In the genomic region with DNA sequence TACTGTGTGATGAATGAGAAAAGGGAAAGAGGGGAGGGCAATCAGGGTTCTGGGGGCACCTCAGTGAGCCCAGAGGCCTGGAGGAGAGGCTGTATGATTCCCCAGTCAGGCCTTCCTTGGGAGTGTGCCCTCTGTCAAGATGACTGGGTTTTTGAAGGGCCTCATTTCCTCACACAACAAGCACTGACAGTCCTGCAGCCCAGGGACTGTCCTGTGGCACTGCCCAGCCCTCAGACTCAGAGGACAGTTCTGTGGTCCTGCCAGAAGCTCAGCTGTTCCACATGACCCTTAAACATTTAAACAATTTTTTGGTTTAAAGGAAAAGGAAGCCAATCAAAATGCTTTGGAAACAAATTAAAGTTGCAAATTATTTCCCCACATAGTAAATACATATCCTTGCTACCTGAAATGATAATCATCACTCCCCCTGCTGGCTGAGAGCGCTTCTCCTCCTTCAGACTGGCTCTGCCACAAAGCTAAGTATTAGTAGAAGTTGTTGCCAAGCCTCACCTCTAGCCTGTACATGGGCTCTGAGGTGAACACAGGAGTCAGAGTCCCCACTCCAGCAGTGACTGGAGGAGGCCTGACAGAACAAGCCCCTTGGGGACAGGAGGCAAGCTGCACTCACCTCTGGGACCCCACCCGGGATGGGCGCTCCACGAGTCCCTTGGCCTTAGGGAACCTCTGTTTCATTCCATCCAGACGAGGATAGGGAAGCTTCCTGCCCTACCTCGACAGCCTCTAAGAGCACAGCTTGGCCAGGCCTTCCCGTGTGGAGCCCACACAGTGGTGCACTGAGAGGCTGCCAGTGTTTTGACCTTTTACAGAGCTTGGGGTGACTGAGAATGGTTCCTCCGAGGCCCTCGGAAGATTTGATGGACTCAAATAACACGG, we compare ENCODE assay signal across 8 cellular contexts.
DNase-seq lines count a peak whose midpoint lies in the region; ATAC-seq and TF ChIP-seq lines count a peak whose summit lies in the region.

No MANE protein-coding gene starts in this region.

- in situ Hi-C loops in GM23248 (cut with MboI): no loop called here

- H3K9ac ChIP-seq in GM23248 (no peak overlapping the region), SK-N-SH (no peak overlapping the region)

- peak; percentile 64 for TF ChIP-seq RAD21 in SK-N-SH (IDR thresholded peaks at IDR 0.05; ENCODE audit: low read length)

- no peak for TF ChIP-seq EP300 in SK-N-SH (IDR thresholded peaks at IDR 0.05; ENCODE audit: borderline replicate concordance in 1 of 2, low read depth in 1 of 2, low read length in 1 of 2)

- H3K27me3 ChIP-seq in GM23248 (replicated peaks; ENCODE audit: insufficient read depth) (no peaks in the 10 kb centered on the region), SK-N-SH (ENCODE audit: insufficient read depth) (no peaks in the 10 kb centered on the region), lung (ENCODE audit: control insufficient read depth, insufficient read depth) (no peaks in the 10 kb centered on the region)

- H3K4me1 ChIP-seq in GM23248 (ENCODE audit: insufficient read depth) (no peaks in the 10 kb centered on the region), SK-N-SH (ENCODE audit: control insufficient read depth in 1 of 2, insufficient read depth in 2 of 2, low read depth in 1 of 2, low read length in 1 of 2) (peaks cover 0 to 2% of the 10 kb centered on the region in 2 experiments; a peak in 1 of 4 replicates), lung (ENCODE audit: control insufficient read depth in 2 of 2, insufficient read depth in 2 of 2, low read length in 2 of 2) (peaks cover 0 to 4% of the 10 kb centered on the region in 2 donors)

- WGBS in GM23248 (ENCODE audit: low coverage in 1 of 2, low lambda C conversion rate in 2 of 2, missing lambda C conversion rate in 2 of 2), 2 experiments: 81 to 83% methylated on average over 10 of the region's 10 CpGs
- WGBS in SK-N-SH (ENCODE audit: low lambda C conversion rate): 90% methylated on average over 7 of the region's 10 CpGs
- 77 to 79% methylated on average over 10 of the region's 10 CpGs for WGBS in lung, 2 donors

- H3K9me3 ChIP-seq in GM23248 (ENCODE audit: low read depth) (no peaks in the 10 kb centered on the region), SK-N-SH (peaks cover 17% of the 10 kb centered on the region), lung (ENCODE audit: control insufficient read depth in 2 of 2, insufficient read depth in 1 of 2, low read length in 1 of 2) (peaks cover 0 to 3% of the 10 kb centered on the region in 2 donors)

- DNase-seq in CD1c-positive myeloid dendritic cell (ENCODE audit: extremely low spot score): peak; percentile 42
- DNase-seq in GM23248: peak; percentile 68
- DNase-seq in SK-N-SH: no peak
- peak; percentile 57 for DNase-seq in cerebellum (ENCODE audit: low spot score)
- DNase-seq in lung (ENCODE audit: low spot score): peak; percentile 64

- H4K20me1 ChIP-seq in GM23248 (ENCODE audit: insufficient read depth) (no peaks in the 10 kb centered on the region), SK-N-SH (ENCODE audit: insufficient read depth) (no peaks in the 10 kb centered on the region)

- ATAC-seq in lung (ENCODE audit: insufficient read depth, low FRiP score) (no peak), GM21360 (IDR thresholded peaks at IDR 0.05; ENCODE audit: unreplicated experiment) (no peak), HG03469 (IDR thresholded peaks at IDR 0.05; ENCODE audit: unreplicated experiment) (no peak), GM21619 (IDR thresholded peaks at IDR 0.05; ENCODE audit: unreplicated experiment) (no peak)

- POLR2A ChIA-PET in SK-N-SH (lab: Yijun Ruan, JAX): no interaction called here

- H3K4me3 ChIP-seq in GM23248 (no peak overlapping the region), SK-N-SH (ENCODE audit: low read depth in 2 of 2, low read length in 1 of 2) (no peak overlapping the region), lung (no peak overlapping the region)

- H3K9me2 ChIP-seq in GM23248 (ENCODE audit: insufficient read depth) (no peaks in the 10 kb centered on the region), SK-N-SH (no peaks in the 10 kb centered on the region)

- H3K36me3 ChIP-seq in GM23248 (ENCODE audit: low read depth): peaks cover 14% of the 10 kb centered on the region
- H3K36me3 ChIP-seq in SK-N-SH (replicated peaks in 1 of 2; ENCODE audit: control insufficient read depth in 1 of 2, insufficient read depth in 2 of 2, low read length in 1 of 2): peaks cover 10 to 23% of the 10 kb centered on the region in 2 experiments
- H3K36me3 ChIP-seq in lung (ENCODE audit: control insufficient read depth in 2 of 2, insufficient read depth in 2 of 2, low read length in 2 of 2): peaks cover 4 to 5% of the 10 kb centered on the region in 2 donors

- H3K79me2 ChIP-seq in GM23248 (ENCODE audit: insufficient read depth): no peaks in the 10 kb centered on the region
- H3K79me2 ChIP-seq in SK-N-SH (ENCODE audit: insufficient read depth): no peaks in the 10 kb centered on the region

- no peak overlapping the region for H3K27ac ChIP-seq in GM23248
- no peak overlapping the region for H3K27ac ChIP-seq in SK-N-SH (ENCODE audit: low read depth in 2 of 2, low read length in 1 of 2)
- H3K27ac ChIP-seq in lung (ENCODE audit: low read depth in 1 of 2, low read length in 1 of 2): peak overlapping the region in 1 of 2 donors; percentile 2

- H3F3A ChIP-seq in GM23248 (ENCODE audit: insufficient read depth): no peaks in the 10 kb centered on the region
- peaks cover 4% of the 10 kb centered on the region for H3F3A ChIP-seq in SK-N-SH (replicated peaks; ENCODE audit: insufficient read depth)

- CTCF ChIA-PET in SK-N-SH (lab: Yijun Ruan, JAX): interaction anchor here (0.6 to 4.5 kb wide), 16 partner anchors 9 to 330 kb away, joined by 3 to 28 read pairs (median 4); no protein-coding TSS in a partner anchor

- H2AFZ ChIP-seq in GM23248 (no peak overlapping the region), SK-N-SH (ENCODE audit: low read depth) (no peak overlapping the region)

- TF ChIP-seq CTCF in SK-N-SH (IDR thresholded peaks at IDR 0.05): peak; percentile 65
- TF ChIP-seq CTCF in lung (IDR thresholded peaks at IDR 0.05; ENCODE audit: control extremely low read depth, extremely low read depth): peak; percentile 44

- no peak overlapping the region for H3K4me2 ChIP-seq in GM23248 (ENCODE audit: unreplicated experiment)
- no peak overlapping the region for H3K4me2 ChIP-seq in SK-N-SH

TF ChIP-seq in SK-N-SH, 30 proteins besides CTCF, POLR2A, EP300 and RAD21:
- TF ChIP-seq SMC3 (IDR thresholded peaks at IDR 0.05; ENCODE audit: low read depth, low read length) (peak; percentile 52), NFIC (IDR thresholded peaks at IDR 0.05; ENCODE audit: borderline replicate concordance) (no peak)
